8 cellular contexts compared by ENCODE assay signal in genomic region chr19:39557791-39558622, GRCh38. TPM values are rescaled to one million over a fixed set of nuclear protein-coding genes. Genes with fewer than 3 reads are reported as not detected.
DNase-seq lines count a peak whose midpoint lies in the region; ATAC-seq and TF ChIP-seq lines count a peak whose summit lies in the region.

No MANE protein-coding gene starts in this region.

- H3K36me3 Mint-ChIP-seq in activated B cell treated with CpG ODN at 0.5 μM for 24 hours (ENCODE audit: low read depth), result no peaks in the 10 kb centered on the region
- no peaks in the 10 kb centered on the region for H3K36me3 Mint-ChIP-seq in naive thymus-derived CD8-positive, alpha-beta T cell

- DNase-seq in GM12864 (ENCODE audit: low read depth), result peak; percentile 64
- no peak for DNase-seq in activated B cell treated with CpG ODN at 0.5 μM for 24 hours
- peak in 2 of 10 donors; percentile 17 to 43 for DNase-seq in naive thymus-derived CD8-positive, alpha-beta T cell
- no peak for DNase-seq in ACHN
- no peak for DNase-seq in C1 segment of cervical spinal cord (lab: John Stamatoyannopoulos, UW)
- no peak for DNase-seq in ureter (ENCODE audit: low spot score)

- peak overlapping the region; percentile 20 for H3K4me2 ChIP-seq in KMS-11

- H3K9me3 Mint-ChIP-seq in activated B cell treated with CpG ODN at 0.5 μM for 24 hours, result no peaks in the 10 kb centered on the region
- no peaks in the 10 kb centered on the region for H3K9me3 Mint-ChIP-seq in naive thymus-derived CD8-positive, alpha-beta T cell

- no peak for TF ChIP-seq CTCF in GM12864 (IDR thresholded peaks at IDR 0.05; ENCODE audit: low read depth, low read length, missing control alignments)
- no peak for TF ChIP-seq CTCF in KMS-11 (conservative IDR thresholded peaks at IDR 0.05; ENCODE audit: low read depth, low read length)
- no peak for TF ChIP-seq CTCF in activated B cell treated with CpG ODN at 0.5 μM for 24 hours (IDR thresholded peaks at IDR 0.05)

- no peaks in the 10 kb centered on the region for H3K36me3 ChIP-seq in KMS-11 (ENCODE audit: insufficient read depth)

- in situ Hi-C loops in ACHN (cut with HindIII; ENCODE audit: low pct_ligation_motif_present, low pct_unique_long_range_greater_than_20kb, low sequenced_read_pairs), result no loop called here

- ATAC-seq in activated B cell treated with CpG ODN at 0.5 μM for 24 hours (ENCODE audit: low read depth), result peak; percentile 37
- ATAC-seq in naive thymus-derived CD8-positive, alpha-beta T cell, result peak; percentile 78 to 79
- ATAC-seq in HG03135 (IDR thresholded peaks at IDR 0.05; ENCODE audit: unreplicated experiment), result no peak

- H3K79me2 ChIP-seq in KMS-11 (ENCODE audit: insufficient read depth, low read depth), result no peaks in the 10 kb centered on the region

- H3K27me3 ChIP-seq in KMS-11 (ENCODE audit: insufficient read depth, low read depth), result no peaks in the 10 kb centered on the region

- H3K27me3 Mint-ChIP-seq in activated B cell treated with CpG ODN at 0.5 μM for 24 hours, result no peaks in the 10 kb centered on the region
- peaks cover 0 to 4% (median 0%) of the 10 kb centered on the region in 5 donors for H3K27me3 Mint-ChIP-seq in naive thymus-derived CD8-positive, alpha-beta T cell

- peaks cover 19% of the 10 kb centered on the region for H3K4me1 ChIP-seq in KMS-11 (ENCODE audit: low read depth, poor library complexity, severe bottlenecking)

- H3K4me3 Mint-ChIP-seq in activated B cell treated with CpG ODN at 0.5 μM for 24 hours, result peak overlapping the region; percentile 70
- peak overlapping the region; percentile 65 to 80 (median 74) for H3K4me3 Mint-ChIP-seq in naive thymus-derived CD8-positive, alpha-beta T cell

- H3K4me3 ChIP-seq in GM12864 (ENCODE audit: low read depth, low read length) (peak overlapping the region; percentile 23; the same call in 1 of the 2 replicates), KMS-11 (IDR thresholded peaks at IDR 0.05; ENCODE audit: insufficient read depth, low read depth, low read length) (no peak overlapping the region)

- CTCF ChIA-PET in activated B cell treated with CpG ODN at 0.5 μM for 24 hours (lab: Charles Lee), result no interaction called here

- POLR2A ChIA-PET in activated B cell treated with CpG ODN at 0.5 μM for 24 hours (lab: Charles Lee), result interaction anchor here (0.6 kb wide), 1 partner anchor 33 kb away, joined by 3 read pairs; no protein-coding TSS in a partner anchor
- POLR2A ChIA-PET in naive thymus-derived CD8-positive, alpha-beta T cell (lab: Charles Lee), result interaction anchor here (0.5 to 0.7 kb wide), 2 partner anchors 12 to 1212 kb away, joined by 3 read pairs; no protein-coding TSS in a partner anchor

- no peaks in the 10 kb centered on the region for H4K20me1 ChIP-seq in KMS-11 (ENCODE audit: insufficient read depth)

- intact Hi-C loops in activated B cell treated with CpG ODN at 0.5 μM for 24 hours (cut with micrococcal nuclease), result no loop called here

- H3K27ac ChIP-seq in KMS-11, result no peak overlapping the region

- H3K9ac ChIP-seq in KMS-11, result no peak overlapping the region

- H3K27ac Mint-ChIP-seq in activated B cell treated with CpG ODN at 0.5 μM for 24 hours, result peak overlapping the region; percentile 71
- H3K27ac Mint-ChIP-seq in naive thymus-derived CD8-positive, alpha-beta T cell, result peak overlapping the region; percentile 55 to 97 (median 92)

- peaks cover 25% of the 10 kb centered on the region for H3K4me1 Mint-ChIP-seq in activated B cell treated with CpG ODN at 0.5 μM for 24 hours
- peaks cover 14 to 23% (median 21%) of the 10 kb centered on the region in 4 donors for H3K4me1 Mint-ChIP-seq in naive thymus-derived CD8-positive, alpha-beta T cell

- no peak overlapping the region for H2AFZ ChIP-seq in KMS-11 (ENCODE audit: low read depth)

RNA-seq across cellular contexts. Expression of gene EID2, which starts 18.0 kb away (rescaled TPM):
- 11.4 and 11.5 TPM in 2 replicates for total RNA-seq in activated B cell treated with CpG ODN at 0.5 μM for 24 hours
- 10 to 100 TPM; 20.3 to 21.2 TPM for total RNA-seq in naive thymus-derived CD8-positive, alpha-beta T cell
- polyA plus RNA-seq in naive thymus-derived CD8-positive, alpha-beta T cell, result 10 to 100 TPM; 19.8 to 37.1 (median 22.1) TPM
- 10.4 TPM for total RNA-seq in ureter

RNA-seq across cellular contexts. Expression of gene EID2B, which starts 25.4 kb away (rescaled TPM):
- total RNA-seq in activated B cell treated with CpG ODN at 0.5 μM for 24 hours (3.3 and 4.0 TPM in 2 replicates), ureter (2.4 TPM)
- total RNA-seq in naive thymus-derived CD8-positive, alpha-beta T cell, result 1 to 10 TPM; 5.9 to 7.7 TPM
- 1 to 10 TPM; 4.9 to 7.6 (median 6.4) TPM for polyA plus RNA-seq in naive thymus-derived CD8-positive, alpha-beta T cell

RNA-seq across cellular contexts. Expression of gene SELENOV, which starts 43.1 kb away (rescaled TPM):
- total RNA-seq in activated B cell treated with CpG ODN at 0.5 μM for 24 hours, result not detected in 2 replicates
- total RNA-seq in naive thymus-derived CD8-positive, alpha-beta T cell, result not detected
- not detected for polyA plus RNA-seq in naive thymus-derived CD8-positive, alpha-beta T cell
- not detected for total RNA-seq in ureter

RNA-seq across cellular contexts. Expression of gene LGALS13, which starts 44.3 kb away (rescaled TPM):
- total RNA-seq in activated B cell treated with CpG ODN at 0.5 μM for 24 hours (not detected in 2 replicates), ureter (not detected)
- total RNA-seq in naive thymus-derived CD8-positive, alpha-beta T cell, result not detected
- polyA plus RNA-seq in naive thymus-derived CD8-positive, alpha-beta T cell, result not detected

RNA-seq across cellular contexts. Expression of gene DLL3, which starts 59.3 kb away (rescaled TPM):
- 0.53 and 0.73 TPM in 2 replicates for total RNA-seq in activated B cell treated with CpG ODN at 0.5 μM for 24 hours
- total RNA-seq in naive thymus-derived CD8-positive, alpha-beta T cell, result under 1 TPM; 0.22 to 0.36 TPM
- polyA plus RNA-seq in naive thymus-derived CD8-positive, alpha-beta T cell, result 1 to 10 TPM; 1.1 to 1.9 (median 1.8) TPM
- total RNA-seq in ureter, result not detected
